10 cellular contexts compared by ENCODE assay signal in genomic region chr14:22448905-22449611, GRCh38.
DNase-seq lines count a peak whose midpoint lies in the region; ATAC-seq and TF ChIP-seq lines count a peak whose summit lies in the region.
"Had no signal": no experiment of that assay in that cellular context is flagged by ENCODE, and none has a peak within 500 bp of the region (broad histone marks: within the 10 kb centered on the region; RNA-seq: fewer than 3 reads in every experiment).

No MANE protein-coding gene starts in this region.

- no peaks in the 10 kb centered on the region for H3K36me3 ChIP-seq in Peyer's patch
- H3K36me3 ChIP-seq: BLaER1 had no signal

- ATAC-seq in GM19452 (IDR thresholded peaks at IDR 0.05; ENCODE audit: unreplicated experiment) (peak; percentile 42), HG03175 (IDR thresholded peaks at IDR 0.05; ENCODE audit: unreplicated experiment) (peak; percentile 32)

- peaks cover 0 to 10% (median 0%) of the 10 kb centered on the region in 4 donors for H3K4me1 ChIP-seq in Peyer's patch
- H3K4me1 ChIP-seq: BLaER1 had no signal

- peak; percentile 33 for DNase-seq in COLO829 (ENCODE audit: low spot score)
- peak; percentile 30 for DNase-seq in glomerular visceral epithelial cell (ENCODE audit: extremely low spot score)
- DNase-seq in activated CD8-positive, alpha-beta memory T cell treated with anti-CD3 and anti-CD28 coated beads for 24 hours: no peak
- no peak for DNase-seq in Peyer's patch
- no peak for DNase-seq in HT-29 (ENCODE audit: low spot score)
- no peak for DNase-seq in stimulated activated CD4-positive, alpha-beta T cell treated with anti-CD3 and anti-CD28 coated beads, Interleukin-2, amount 100 ng/mL, for 48 hours
- DNase-seq: activated naive CD8-positive, alpha-beta T cell treated with anti-CD3 and anti-CD28 coated beads, Interleukin-2, amount 10 ng/mL, durations not matched to agents 7 days and 5 days had no signal

- H3K4me3 ChIP-seq in Peyer's patch: no peak overlapping the region
- H3K4me3 ChIP-seq: BLaER1 had no signal

- no peak for TF ChIP-seq CTCF in Peyer's patch (IDR thresholded peaks at IDR 0.05)

- peak overlapping the region in 2 of 4 donors; percentile 12 to 14 for H3K27ac ChIP-seq in Peyer's patch
- H3K27ac ChIP-seq: BLaER1 had no signal

- TF ChIP-seq POLR2A in Peyer's patch (IDR thresholded peaks at IDR 0.05): no peak

- peaks cover 0 to 2% (median 0%) of the 10 kb centered on the region in 4 donors for H3K9me3 ChIP-seq in Peyer's patch
- H3K9me3 ChIP-seq: BLaER1 had no signal

- H3K27me3 ChIP-seq in Peyer's patch: no peaks in the 10 kb centered on the region
- H3K27me3 ChIP-seq: BLaER1 had no signal

Comparison
In these comparisons a context has a peak if more than half of its experiments do, and no peak if none do; other contexts are left out.
1. DNase-seq: peak in COLO829 (single experiment) and glomerular visceral epithelial cell (single experiment); none in activated CD8-positive, alpha-beta memory T cell treated with anti-CD3 and anti-CD28 coated beads for 24 hours (single experiment), Peyer's patch (0 of 3), HT-29 (single experiment) and stimulated activated CD4-positive, alpha-beta T cell treated with anti-CD3 and anti-CD28 coated beads, Interleukin-2, amount 100 ng/mL, for 48 hours (0 of 2).